Comparison of ENCODE assay signal across 14 cellular contexts in the genomic region with DNA sequence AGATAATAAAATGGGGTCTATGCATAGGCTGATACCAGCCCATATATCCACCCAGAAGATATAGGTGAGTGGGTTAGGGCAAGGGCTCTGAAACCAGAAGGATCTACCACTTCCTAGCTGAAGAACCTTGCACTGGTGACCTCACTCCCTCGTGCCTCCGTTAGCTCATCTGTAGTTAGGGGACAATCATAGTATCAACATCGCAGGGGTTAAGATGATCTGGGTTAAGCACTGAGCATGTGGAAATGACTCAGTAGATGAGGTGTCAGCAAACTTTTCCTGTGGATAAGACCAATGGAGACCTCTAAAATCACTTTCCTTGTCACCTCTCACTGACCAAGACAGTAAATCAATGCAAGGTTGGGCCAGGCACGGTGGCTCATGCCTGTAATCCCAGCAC. TPM values are rescaled to one million over a fixed set of nuclear protein-coding genes. Genes with fewer than 3 reads are reported as not detected.
A peak's percentile ranks its signal among the peaks of the same experiment; 100 is the strongest.
DNase-seq lines count a peak whose midpoint lies in the region; ATAC-seq, FAIRE-seq and TF ChIP-seq lines count a peak whose summit lies in the region.
"Had no signal": no experiment of that assay in that cellular context is flagged by ENCODE, and none has a peak within 500 bp of the region (broad histone marks: within the 10 kb centered on the region; RNA-seq: fewer than 3 reads in every experiment).

No MANE protein-coding gene starts in this region.

- H3K4me1 Mint-ChIP-seq in activated naive CD4-positive, alpha-beta T cell treated with anti-CD3 and anti-CD28 coated beads for 36 hours (ENCODE audit: low read depth), result peaks cover 22% of the 10 kb centered on the region

- CTCF ChIA-PET in activated naive CD4-positive, alpha-beta T cell treated with anti-CD3 and anti-CD28 coated beads for 36 hours (lab: Charles Lee), result interaction anchor here (0.6 to 1.3 kb wide), 4 partner anchors 9 to 121 kb away, joined by 3 read pairs; no protein-coding TSS in a partner anchor
- CTCF ChIA-PET in K562 (lab: Yijun Ruan, JAX; ENCODE audit: low intra/inter-chr PET ratio), result no interaction called here

- no peak overlapping the region for H3K9ac ChIP-seq in K562 (ENCODE audit: insufficient read depth in 1 of 2, low read depth in 2 of 2, low read length in 2 of 2)

- H3K36me3 Mint-ChIP-seq in activated naive CD4-positive, alpha-beta T cell treated with anti-CD3 and anti-CD28 coated beads for 36 hours (ENCODE audit: low read depth), result no peaks in the 10 kb centered on the region

- H3K27me3 ChIP-seq in K562 (ENCODE audit: control insufficient read depth in 2 of 2, insufficient read depth in 2 of 2, low read length in 2 of 2), result peaks cover 7 to 9% of the 10 kb centered on the region in 2 experiments; a peak in 2 of 5 replicates
- H3K27me3 ChIP-seq in adrenal gland, result peaks cover 7% of the 10 kb centered on the region

- no peak overlapping the region for H3K4me3 Mint-ChIP-seq in activated naive CD4-positive, alpha-beta T cell treated with anti-CD3 and anti-CD28 coated beads for 36 hours

- POLR2A ChIA-PET in K562 (lab: Yijun Ruan, JAX), result interaction anchor here (0.5 kb wide), 1 partner anchor 186 kb away, joined by 4 read pairs; no protein-coding TSS in a partner anchor

- H3K9me3 Mint-ChIP-seq in activated naive CD4-positive, alpha-beta T cell treated with anti-CD3 and anti-CD28 coated beads for 36 hours, result no peaks in the 10 kb centered on the region

- H3K27ac ChIP-seq in K562 (ENCODE audit: extremely low read depth, low read depth, low read length) (no peak overlapping the region), adrenal gland (no peak overlapping the region)
- H3K27ac ChIP-seq: heart left ventricle, HL-60, WERI-Rb-1 had no signal

- no peaks in the 10 kb centered on the region for H3K9me1 ChIP-seq in K562 (ENCODE audit: control insufficient read depth, insufficient read depth, low read length)

- no peak overlapping the region for H3K4me2 ChIP-seq in K562 (ENCODE audit: insufficient read depth, low read length)

- TF ChIP-seq RAD21 in K562 (CRISPR knock-in tag; conservative IDR thresholded peaks at IDR 0.05 in 1 of 2, IDR thresholded peaks at IDR 0.05 in 1 of 2), result no peak

- in situ Hi-C loops in K562 (cut with MboI) (no loop called here), G401 (cut with HindIII; ENCODE audit: low sequenced_read_pairs) (no loop called here)

- peak; percentile 77 for FAIRE-seq in K562 (lab: Jason Lieb, UNC)

- ATAC-seq in K562, result no peak; the same call in 2 of the 3 replicates
- ATAC-seq: heart left ventricle had no signal

- H3K9me3 ChIP-seq in K562 (replicated peaks; ENCODE audit: control insufficient read depth, insufficient read depth, low read depth, low read length), result no peaks in the 10 kb centered on the region; the same call in 1 of the 2 replicates
- H3K9me3 ChIP-seq in adrenal gland (replicated peaks in 1 of 3), result no peaks in the 10 kb centered on the region

- TF ChIP-seq EP300 in K562 (IDR thresholded peaks at IDR 0.05; ENCODE audit: low read length), result peak; percentile 10; the same call in 1 of the 2 replicates

- H4K20me1 ChIP-seq in K562 (replicated peaks; ENCODE audit: control insufficient read depth, insufficient read depth, low read length), result no peaks in the 10 kb centered on the region

- no peaks in the 10 kb centered on the region; a peak in 2 of 5 replicates for H3K4me1 ChIP-seq in K562 (replicated peaks in 1 of 2; ENCODE audit: control insufficient read depth in 2 of 2, insufficient read depth in 2 of 2, low read length in 2 of 2)
- no peaks in the 10 kb centered on the region for H3K4me1 ChIP-seq in adrenal gland (replicated peaks in 1 of 2)

- peak; percentile 50 for DNase-seq in activated naive CD4-positive, alpha-beta T cell treated with anti-CD3 and anti-CD28 coated beads for 36 hours
- DNase-seq in activated naive CD4-positive, alpha-beta T cell treated with Interleukin-2 at 50 U/mL for 16 hours, result no peak
- peak; percentile 8 for DNase-seq in OCI-M1 (lab: John Stamatoyannopoulos, UW)
- peak in 1 of 4 experiments; percentile 38 for DNase-seq in K562 (ENCODE audit: extremely low read depth in 1 of 4, low spot score in 3 of 4)
- DNase-seq in stimulated activated CD8-positive, alpha-beta memory T cell treated with anti-CD3 and anti-CD28 coated beads, Interleukin-4, amount 100 ng/mL, for 48 hours, result peak; percentile 58
- no peak for DNase-seq in epidermal melanocyte (ENCODE audit: insufficient read length, low spot score)
- no peak for DNase-seq in G401 (ENCODE audit: low spot score)
- no peak for DNase-seq in adrenal gland
- DNase-seq: heart left ventricle, SHP77 treated with DMSO at 0.1 percent for 48 hours, WERI-Rb-1 had no signal

- no peaks in the 10 kb centered on the region for H3K79me2 ChIP-seq in K562 (ENCODE audit: control insufficient read depth, insufficient read depth, low read length)

- H2AFZ ChIP-seq in K562 (ENCODE audit: low read depth, low read length), result no peak overlapping the region

- intact Hi-C loops in activated naive CD4-positive, alpha-beta T cell treated with anti-CD3 and anti-CD28 coated beads for 36 hours (cut with micrococcal nuclease), result no loop called here
- intact Hi-C loops in K562 (cut with micrococcal nuclease), result no loop called here
- intact Hi-C loops in adrenal gland (cut with DNase I), result loop anchor here in 1 of 2 donors (10.0 kb wide), 1 partner anchor 225 kb away; no protein-coding TSS in a partner anchor

- no TSS peak for BruUV-seq in K562 (replicated peaks; lab: Mats Ljungman, UMichigan)

- no peak for TF ChIP-seq POLR2A in K562 (conservative IDR thresholded peaks at IDR 0.05)
- TF ChIP-seq POLR2A in adrenal gland (IDR thresholded peaks at IDR 0.05), result no peak

- no peaks in the 10 kb centered on the region for H3K36me3 ChIP-seq in K562 (ENCODE audit: control insufficient read depth, insufficient read depth, low read length)
- no peaks in the 10 kb centered on the region for H3K36me3 ChIP-seq in adrenal gland (replicated peaks in 1 of 2)
- H3K36me3 ChIP-seq: heart left ventricle, WERI-Rb-1 had no signal

- no peak for TF ChIP-seq CTCF in K562 (IDR thresholded peaks at IDR 0.05 in 2 of 3, conservative IDR thresholded peaks at IDR 0.05 in 1 of 3; ENCODE audit: insufficient read depth in 2 of 3, low read depth in 1 of 3, low read length in 3 of 3)
- TF ChIP-seq CTCF in adrenal gland (IDR thresholded peaks at IDR 0.05), result no peak

- WGBS in K562 (ENCODE audit: insufficient coverage, low coverage, missing lambda C conversion rate), result 3% methylated on average over 4 of the region's 4 CpGs
- WGBS in adrenal gland, 4 donors, result 60 to 71% (median 70%) methylated on average over 3 to 4 of the region's 4 CpGs

- no peaks in the 10 kb centered on the region for H3K27me3 Mint-ChIP-seq in activated naive CD4-positive, alpha-beta T cell treated with anti-CD3 and anti-CD28 coated beads for 36 hours (ENCODE audit: low read depth)

- H3K4me3 ChIP-seq in K562 (no peak overlapping the region), adrenal gland (no peak overlapping the region)
- H3K4me3 ChIP-seq: heart left ventricle had no signal

- H3K27ac Mint-ChIP-seq in activated naive CD4-positive, alpha-beta T cell treated with anti-CD3 and anti-CD28 coated beads for 36 hours, result no peak overlapping the region

RNA-seq across cellular contexts. Expression of a gene that starts 30.5 kb away (rescaled TPM):
- 10 to 100 TPM; 13.1 to 14.5 TPM for total RNA-seq in activated naive CD4-positive, alpha-beta T cell treated with anti-CD3 and anti-CD28 coated beads for 36 hours
- 0.26 and 0.42 TPM in 2 replicates for total RNA-seq in K562 (2011; cell fraction: chromatin; rRNA removed; ENCODE audit: low replicate concordance)
- total RNA-seq in K562 (2011; cell fraction: nucleolus; rRNA removed), result 0.39 and 0.50 TPM in 2 replicates
- 0.15 and 0.76 TPM in 2 replicates for total RNA-seq in K562 (2011; cell fraction: nucleoplasm; rRNA removed)
- total RNA-seq in K562 (2014; rRNA removed) (0.08 TPM in 1 of 2 replicates, not detected in the other), K562 (2014; rRNA removed; fragmentation: Illumina TruSeq; extraction: Trizol) (0.04 and 0.06 TPM in 2 replicates), K562 (2015; rRNA removed; fragmentation: Illumina TruSeq; extraction: Trizol) (0.04 and 0.07 TPM in 2 replicates), K562 (2021) (0.20 and 0.42 TPM in 2 replicates), adrenal gland (1 to 10 TPM in 2 of 8 donors, under 1 TPM in 5, not detected in 1; 0.18 to 2.5 (median 0.71) TPM)
- polyA plus RNA-seq in K562 (2011; rRNA removed) (0.32 and 0.38 TPM in 2 replicates), K562 (2014; fragmentation: Illumina TruSeq; extraction: Trizol) (0.12 and 0.15 TPM in 2 replicates), K562 (2014; fragmentation: Nextera tagmentation; extraction: Ambion mirVana) (under 1 TPM; 0.01 to 0.04 TPM), K562 (2014; rRNA removed) (not detected in 2 replicates), adrenal gland (1 to 10 TPM in 2 of 3 donors, under 1 TPM in 1; 0.60 to 3.5 (median 3.0) TPM)
- 0.55 and 0.59 TPM in 2 replicates for polyA plus RNA-seq in K562 (2011; cell fraction: cytosol; rRNA removed)
- 0.27 and 0.34 TPM in 2 replicates for polyA plus RNA-seq in K562 (2011; cell fraction: nucleus; rRNA removed)
- polyA plus RNA-seq in K562 (2012), result 0.20 and 0.26 TPM in 2 replicates
- polyA minus RNA-seq in K562 (2011; rRNA and poly(A)+ RNA removed), result 0.74 and 0.87 TPM in 2 replicates
- polyA minus RNA-seq in K562 (2011; cell fraction: cytosol; rRNA and poly(A)+ RNA removed), result 0.29 TPM in 1 of 2 replicates, not detected in the other
- polyA minus RNA-seq in K562 (2011; cell fraction: nucleus; rRNA and poly(A)+ RNA removed), result 0.11 and 0.13 TPM in 2 replicates
- not detected in 2 replicates for total RNA-seq in G401 (2014; rRNA removed; shearing (Covaris generic))
- total RNA-seq: NCI-H460 had no signal

RNA-seq across cellular contexts. Expression of a gene that starts 48.5 kb away (rescaled TPM):
- 1 to 10 TPM; 3.1 to 3.7 TPM for total RNA-seq in activated naive CD4-positive, alpha-beta T cell treated with anti-CD3 and anti-CD28 coated beads for 36 hours
- total RNA-seq in K562 (2011; cell fraction: chromatin; rRNA removed; ENCODE audit: low replicate concordance), result 0.60 and 0.67 TPM in 2 replicates
- total RNA-seq in K562 (2011; cell fraction: nucleolus; rRNA removed), result 0.50 TPM in 1 of 2 replicates, not detected in the other
- not detected in 2 replicates for total RNA-seq in K562 (2011; cell fraction: nucleoplasm; rRNA removed)
- total RNA-seq in K562 (2014; rRNA removed) (not detected in 2 replicates), K562 (2014; rRNA removed; fragmentation: Illumina TruSeq; extraction: Trizol) (not detected in 2 replicates), K562 (2015; rRNA removed; fragmentation: Illumina TruSeq; extraction: Trizol) (0.33 and 0.64 TPM in 2 replicates), K562 (2021) (0.58 and 1.5 TPM in 2 replicates), adrenal gland (under 1 TPM in 1 of 8 donors, not detected in 7; 0.27 TPM)
- polyA plus RNA-seq in K562 (2011; rRNA removed) (0.33 and 1.6 TPM in 2 replicates), K562 (2014; fragmentation: Illumina TruSeq; extraction: Trizol) (0.64 TPM in 1 of 2 replicates, not detected in the other), K562 (2014; fragmentation: Nextera tagmentation; extraction: Ambion mirVana) (under 1 TPM in 1 of 2 experiments, not detected in 1; 0.06 TPM), K562 (2014; rRNA removed) (0.32 and 0.42 TPM in 2 replicates), adrenal gland (under 1 TPM in 1 of 3 donors, not detected in 2; 0.34 TPM)
- polyA plus RNA-seq in K562 (2011; cell fraction: cytosol; rRNA removed), result 1.00 and 2.4 TPM in 2 replicates
- polyA plus RNA-seq in K562 (2011; cell fraction: nucleus; rRNA removed), result 1.7 and 2.5 TPM in 2 replicates
- 0.36 and 3.3 TPM in 2 replicates for polyA plus RNA-seq in K562 (2012)
- not detected in 2 replicates for polyA minus RNA-seq in K562 (2011; rRNA and poly(A)+ RNA removed)
- polyA minus RNA-seq in K562 (2011; cell fraction: cytosol; rRNA and poly(A)+ RNA removed), result 2.8 TPM in 1 of 2 replicates, not detected in the other
- polyA minus RNA-seq in K562 (2011; cell fraction: nucleus; rRNA and poly(A)+ RNA removed), result 0.40 and 1.1 TPM in 2 replicates
- 131 and 143 TPM in 2 replicates for total RNA-seq in G401 (2014; rRNA removed; shearing (Covaris generic))
- total RNA-seq: liver had no signal
- polyA plus RNA-seq: heart left ventricle, liver had no signal

Comparison
In these comparisons a context has a peak if more than half of its experiments do, and no peak if none do; other contexts are left out.
1. DNase-seq: peak in activated naive CD4-positive, alpha-beta T cell treated with anti-CD3 and anti-CD28 coated beads for 36 hours (single experiment), OCI-M1 (single experiment) and stimulated activated CD8-positive, alpha-beta memory T cell treated with anti-CD3 and anti-CD28 coated beads, Interleukin-4, amount 100 ng/mL, for 48 hours (single experiment); none in activated naive CD4-positive, alpha-beta T cell treated with Interleukin-2 at 50 U/mL for 16 hours (single experiment), epidermal melanocyte (single experiment), G401 (single experiment) and adrenal gland (0 of 7).
2. RNA of a gene that starts 48.5 kb away (total RNA-seq): 131 to 143 TPM in G401; 3.1 to 3.7 TPM in activated naive CD4-positive, alpha-beta T cell treated with anti-CD3 and anti-CD28 coated beads for 36 hours, 0.33 to 1.5 TPM in K562 and 0.27 TPM in adrenal gland; every median in the first group is over 10 times any median in the second.